8 cellular contexts compared by ENCODE assay signal in the genomic region with DNA sequence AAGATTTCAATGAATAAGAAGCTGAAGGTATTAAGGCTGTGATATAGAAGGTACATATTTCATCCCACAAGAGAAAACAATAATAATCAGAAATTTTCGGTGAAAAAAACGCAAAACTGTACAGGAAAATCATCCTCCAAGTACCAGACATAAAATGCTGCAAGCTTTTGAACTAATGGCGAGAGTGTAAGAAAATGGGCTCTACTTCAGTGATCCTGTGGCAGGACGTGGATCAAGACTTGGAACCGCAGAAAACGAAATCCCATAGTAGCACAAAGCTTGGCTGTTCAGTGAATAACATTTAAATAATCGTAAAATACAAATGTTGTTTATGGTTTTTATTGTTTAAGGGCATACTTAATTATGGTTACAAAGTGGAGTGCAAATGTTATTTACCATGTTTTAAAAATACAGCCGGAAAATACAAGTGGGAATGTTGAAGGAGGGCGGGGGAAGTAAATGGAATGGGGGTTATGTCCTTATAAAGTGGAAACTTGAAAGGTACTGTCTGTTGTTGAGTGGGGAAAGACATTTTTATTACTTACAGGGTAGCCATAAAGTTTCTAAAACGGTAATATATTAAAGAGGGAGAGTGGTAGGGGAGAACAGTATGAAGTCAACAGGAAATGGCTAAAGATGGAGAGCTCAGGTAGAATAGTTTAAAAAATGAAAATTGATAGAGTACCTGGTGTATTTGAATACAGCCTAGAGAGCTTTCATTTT. TPM values are rescaled to one million over a fixed set of nuclear protein-coding genes. Genes with fewer than 3 reads are reported as not detected.
A peak's percentile ranks its signal among the peaks of the same experiment; 100 is the strongest.
DNase-seq lines count a peak whose midpoint lies in the region; ATAC-seq and TF ChIP-seq lines count a peak whose summit lies in the region.

No MANE protein-coding gene starts in this region.

- H3K9me3 Mint-ChIP-seq in activated CD8-positive, alpha-beta memory T cell treated with anti-CD3 and anti-CD28 coated beads, Interleukin-2, amount 10 ng/mL, durations not matched to agents 7 days and 5 days (ENCODE audit: low read depth) = no peaks in the 10 kb centered on the region
- H3K9me3 Mint-ChIP-seq in mesothelial cell of epicardium = no peaks in the 10 kb centered on the region

- no peak for ATAC-seq in activated CD8-positive, alpha-beta memory T cell treated with anti-CD3 and anti-CD28 coated beads, Interleukin-2, amount 10 ng/mL, durations not matched to agents 7 days and 5 days
- ATAC-seq in GM18873 (IDR thresholded peaks at IDR 0.05; ENCODE audit: low FRiP score, unreplicated experiment) = no peak
- ATAC-seq in GM21447 (IDR thresholded peaks at IDR 0.05; ENCODE audit: unreplicated experiment) = no peak

- peak overlapping the region; percentile 94 for H3K4me3 Mint-ChIP-seq in activated CD8-positive, alpha-beta memory T cell treated with anti-CD3 and anti-CD28 coated beads, Interleukin-2, amount 10 ng/mL, durations not matched to agents 7 days and 5 days
- H3K4me3 Mint-ChIP-seq in mesothelial cell of epicardium = peak overlapping the region; percentile 98

- peaks cover 51% of the 10 kb centered on the region for H3K36me3 Mint-ChIP-seq in activated CD8-positive, alpha-beta memory T cell treated with anti-CD3 and anti-CD28 coated beads, Interleukin-2, amount 10 ng/mL, durations not matched to agents 7 days and 5 days
- peaks cover 7% of the 10 kb centered on the region for H3K36me3 Mint-ChIP-seq in mesothelial cell of epicardium

- CTCF ChIA-PET in activated CD8-positive, alpha-beta memory T cell treated with anti-CD3 and anti-CD28 coated beads, Interleukin-2, amount 10 ng/mL, durations not matched to agents 7 days and 5 days (lab: Charles Lee) = interaction anchor here (0.7 to 2.2 kb wide), 7 partner anchors 9 to 422 kb away, joined by 3 to 7 read pairs (median 3); no protein-coding TSS in a partner anchor

- H3K27ac Mint-ChIP-seq in activated CD8-positive, alpha-beta memory T cell treated with anti-CD3 and anti-CD28 coated beads, Interleukin-2, amount 10 ng/mL, durations not matched to agents 7 days and 5 days = peak overlapping the region; percentile 95
- H3K27ac Mint-ChIP-seq in mesothelial cell of epicardium = peak overlapping the region; percentile 100

- no peak for TF ChIP-seq CTCF in mesothelial cell of epicardium (IDR thresholded peaks at IDR 0.05; ENCODE audit: unreplicated experiment)

- no peaks in the 10 kb centered on the region for H3K27me3 Mint-ChIP-seq in activated CD8-positive, alpha-beta memory T cell treated with anti-CD3 and anti-CD28 coated beads, Interleukin-2, amount 10 ng/mL, durations not matched to agents 7 days and 5 days
- H3K27me3 Mint-ChIP-seq in mesothelial cell of epicardium (ENCODE audit: low read depth) = no peaks in the 10 kb centered on the region

- DNase-seq in activated CD8-positive, alpha-beta memory T cell treated with anti-CD3 and anti-CD28 coated beads, Interleukin-2, amount 10 ng/mL, durations not matched to agents 7 days and 5 days = no peak
- DNase-seq in activated CD8-positive, alpha-beta memory T cell treated with anti-CD3 and anti-CD28 coated beads, Interleukin-2, amount 50 U/mL, for 4 hours = no peak
- DNase-seq in NCI-H748 treated with DMSO at 0.1 percent for 48 hours (lab: John Stamatoyannopoulos, UW) (peak; percentile 44), cerebellum (ENCODE audit: low spot score) (peak; percentile 5), mesothelial cell of epicardium (ENCODE audit: low spot score in 2 of 2, unreplicated experiment in 2 of 2) (no peak), KBM-7 (no peak)

- in situ Hi-C loops in KBM-7 (cut with MboI; ENCODE audit: low pct_unique_long_range_greater_than_20kb, low sequenced_read_pairs) = no loop called here

- H3K4me1 Mint-ChIP-seq in activated CD8-positive, alpha-beta memory T cell treated with anti-CD3 and anti-CD28 coated beads, Interleukin-2, amount 10 ng/mL, durations not matched to agents 7 days and 5 days = peaks cover 41% of the 10 kb centered on the region
- peaks cover 42% of the 10 kb centered on the region for H3K4me1 Mint-ChIP-seq in mesothelial cell of epicardium

RNA-seq across cellular contexts. Expression of a gene that starts 1.1 kb away (rescaled TPM):
- 1 to 10 TPM; 8.8 to 9.0 TPM for total RNA-seq in activated CD8-positive, alpha-beta memory T cell treated with anti-CD3 and anti-CD28 coated beads, Interleukin-2, amount 10 ng/mL, durations not matched to agents 7 days and 5 days
- 8.9 TPM for total RNA-seq in cerebellum
- total RNA-seq in mesothelial cell of epicardium = 11.8 to 12.6 TPM (median 12.3 TPM) in 3 replicates

RNA-seq across cellular contexts. Expression of a gene that starts 14.6 kb away (rescaled TPM):
- not detected for total RNA-seq in activated CD8-positive, alpha-beta memory T cell treated with anti-CD3 and anti-CD28 coated beads, Interleukin-2, amount 10 ng/mL, durations not matched to agents 7 days and 5 days
- total RNA-seq in cerebellum (not detected), mesothelial cell of epicardium (not detected in 3 replicates)

RNA-seq across cellular contexts. Expression of a gene that starts 37.7 kb away (rescaled TPM):
- total RNA-seq in activated CD8-positive, alpha-beta memory T cell treated with anti-CD3 and anti-CD28 coated beads, Interleukin-2, amount 10 ng/mL, durations not matched to agents 7 days and 5 days = 1 to 10 TPM; 2.1 to 3.4 TPM
- total RNA-seq in cerebellum = 29.1 TPM
- total RNA-seq in mesothelial cell of epicardium = 5.4 to 7.2 TPM (median 6.2 TPM) in 3 replicates

Comparison
In these comparisons a context has a peak if more than half of its experiments do, and no peak if none do; other contexts are left out.
1. DNase-seq: peak in NCI-H748 treated with DMSO at 0.1 percent for 48 hours (single experiment) and cerebellum (single experiment); none in activated CD8-positive, alpha-beta memory T cell treated with anti-CD3 and anti-CD28 coated beads, Interleukin-2, amount 10 ng/mL, durations not matched to agents 7 days and 5 days (single experiment), activated CD8-positive, alpha-beta memory T cell treated with anti-CD3 and anti-CD28 coated beads, Interleukin-2, amount 50 U/mL, for 4 hours (single experiment), mesothelial cell of epicardium (0 of 2) and KBM-7 (single experiment).